In the genomic region with DNA sequence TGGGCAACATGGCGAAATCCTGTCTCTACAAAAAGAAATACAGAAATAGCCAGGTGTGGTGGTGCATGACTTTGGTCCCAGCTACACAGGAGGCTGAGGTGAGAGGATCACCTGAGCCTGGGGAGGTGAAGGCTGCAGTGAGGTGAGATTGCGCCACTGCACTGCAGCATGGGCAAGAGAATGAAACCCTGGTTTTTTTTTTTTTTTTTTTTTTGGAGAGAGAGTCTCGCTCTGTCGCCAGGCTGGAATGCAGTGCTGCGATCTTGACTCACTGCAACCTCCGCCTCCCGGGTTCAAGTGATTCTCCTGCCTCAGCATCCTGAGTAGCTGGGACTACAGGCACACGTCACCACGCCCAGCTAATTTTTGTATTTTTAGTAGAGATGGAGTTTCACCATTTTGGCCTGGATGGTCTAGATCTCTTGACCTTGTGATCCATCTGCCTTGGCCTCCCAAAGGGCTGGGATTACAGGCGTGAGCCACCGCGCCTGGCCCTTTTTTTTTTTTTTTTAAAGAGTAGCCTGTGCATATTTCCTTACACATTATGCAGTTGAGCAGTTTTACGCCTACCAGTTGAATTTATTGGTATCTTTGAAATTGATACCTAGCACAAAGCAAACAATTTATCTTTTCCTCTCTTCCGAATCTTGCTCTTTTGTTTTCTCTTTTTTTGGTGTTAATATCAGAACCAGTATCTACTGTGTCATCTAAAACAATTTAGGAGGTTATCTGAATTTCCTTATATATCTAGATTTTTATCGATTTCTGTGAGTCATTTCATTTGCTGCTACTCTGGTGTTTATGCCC, we compare ENCODE assay signal across 21 cellular contexts.
"Had no signal": no experiment of that assay in that cellular context is flagged by ENCODE, and none has a peak within 500 bp of the region (broad histone marks: within the 10 kb centered on the region; RNA-seq: fewer than 3 reads in every experiment).

No MANE protein-coding gene starts in this region.

- H3K27ac Mint-ChIP-seq: activated CD4-positive, alpha-beta memory T cell treated with anti-CD3 and anti-CD28 coated beads for 36 hours; activated naive CD8-positive, alpha-beta T cell treated with anti-CD3 and anti-CD28 coated beads for 36 hours; activated T-helper 17 cell treated with anti-CD3 and anti-CD28 coated beads, Interleukin-2, amount 50 U/mL, for 72 hours; dendritic cell treated with granulocyte-macrophage colony-stimulating factor and Interleukin-4, amounts not matched to agents 40 ng/mL and 50 ng/mL, for 4 days; nephron; T-helper 1 cell treated with Interleukin-12 subunit alpha and Interleukin-12 subunit beta and Interleukin-4 antibody, amounts not matched to agents 30 μg/mL and 1 μg/mL, for 36 hours had no signal

- ATAC-seq: activated T-helper 17 cell treated with anti-CD3 and anti-CD28 coated beads, Interleukin-2, amount 50 U/mL, for 72 hours; left lobe of liver had no signal

- H3K27ac ChIP-seq: cardiac muscle cell, esophagus squamous epithelium, thyroid gland had no signal

- H3K4me1 ChIP-seq: esophagus squamous epithelium, thyroid gland had no signal

- DNase-seq: activated CD4-positive, alpha-beta memory T cell treated with anti-CD3 and anti-CD28 coated beads for 36 hours; activated naive CD4-positive, alpha-beta T cell; activated naive CD8-positive, alpha-beta T cell treated with anti-CD3 and anti-CD28 coated beads for 36 hours; amniotic stem cell; effector CD8-positive, alpha-beta T cell; esophagus squamous epithelium; hypothalamus; islet precursor cell; midbrain; nucleus accumbens; retina; stimulated activated CD8-positive, alpha-beta memory T cell treated with anti-CD3 and anti-CD28 coated beads, Interleukin-4, amount 100 ng/mL, for 48 hours; stimulated activated naive CD4-positive, alpha-beta T cell treated with Interleukin-2 at 50 U/mL for 16 hours; thyroid gland had no signal

- H3K27me3 ChIP-seq: cardiac muscle cell, esophagus squamous epithelium, thyroid gland had no signal

- H3K27me3 Mint-ChIP-seq: activated CD4-positive, alpha-beta memory T cell treated with anti-CD3 and anti-CD28 coated beads for 36 hours; activated naive CD8-positive, alpha-beta T cell treated with anti-CD3 and anti-CD28 coated beads for 36 hours; activated T-helper 17 cell treated with anti-CD3 and anti-CD28 coated beads, Interleukin-2, amount 50 U/mL, for 72 hours; dendritic cell treated with granulocyte-macrophage colony-stimulating factor and Interleukin-4, amounts not matched to agents 40 ng/mL and 50 ng/mL, for 4 days had no signal

- H3K4me3 Mint-ChIP-seq: activated CD4-positive, alpha-beta memory T cell treated with anti-CD3 and anti-CD28 coated beads for 36 hours; activated naive CD8-positive, alpha-beta T cell treated with anti-CD3 and anti-CD28 coated beads for 36 hours; activated T-helper 17 cell treated with anti-CD3 and anti-CD28 coated beads, Interleukin-2, amount 50 U/mL, for 72 hours; dendritic cell treated with granulocyte-macrophage colony-stimulating factor and Interleukin-4, amounts not matched to agents 40 ng/mL and 50 ng/mL, for 4 days; nephron; T-helper 1 cell treated with Interleukin-12 subunit alpha and Interleukin-12 subunit beta and Interleukin-4 antibody, amounts not matched to agents 30 μg/mL and 1 μg/mL, for 36 hours had no signal

- H3K9me3 Mint-ChIP-seq: activated CD4-positive, alpha-beta memory T cell treated with anti-CD3 and anti-CD28 coated beads for 36 hours; activated naive CD8-positive, alpha-beta T cell treated with anti-CD3 and anti-CD28 coated beads for 36 hours; activated T-helper 17 cell treated with anti-CD3 and anti-CD28 coated beads, Interleukin-2, amount 50 U/mL, for 72 hours; dendritic cell treated with granulocyte-macrophage colony-stimulating factor and Interleukin-4, amounts not matched to agents 40 ng/mL and 50 ng/mL, for 4 days; nephron; T-helper 1 cell treated with Interleukin-12 subunit alpha and Interleukin-12 subunit beta and Interleukin-4 antibody, amounts not matched to agents 30 μg/mL and 1 μg/mL, for 36 hours had no signal

- H3K9me3 ChIP-seq: esophagus squamous epithelium, thyroid gland had no signal

- H3K4me1 Mint-ChIP-seq: activated naive CD8-positive, alpha-beta T cell treated with anti-CD3 and anti-CD28 coated beads for 36 hours; nephron had no signal

- H3K36me3 ChIP-seq: cardiac muscle cell, thyroid gland had no signal

- H3K4me3 ChIP-seq: cardiac muscle cell, esophagus squamous epithelium, lung, thyroid gland had no signal
